ENCODE assay signal across 1 cellular context in the genomic region with DNA sequence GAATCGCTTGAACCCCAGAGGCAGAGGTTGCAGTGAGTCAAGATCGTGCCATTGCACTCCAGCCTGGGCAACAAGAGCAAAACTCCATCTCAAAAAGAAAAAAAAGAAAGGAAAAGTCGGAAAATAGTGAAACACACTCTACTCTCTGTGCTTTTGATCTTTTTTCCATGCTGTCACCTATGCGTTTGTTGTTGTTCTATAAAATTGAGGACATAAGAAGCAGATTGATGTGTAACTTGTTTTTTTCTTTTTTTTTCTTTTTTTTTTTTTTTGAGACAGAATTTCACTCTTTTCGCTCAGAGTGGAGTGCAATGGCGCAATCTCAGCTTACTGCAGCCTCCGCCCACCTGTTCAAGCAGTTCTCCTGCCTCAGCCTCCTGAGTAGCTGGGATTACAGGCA.
TF ChIP-seq lines count a peak whose summit lies in the region.

No MANE protein-coding gene starts in this region.

TF ChIP-seq in HEK293, 187 proteins besides CTCF, POLR2A, EP300 and RAD21:
- TF ChIP-seq ZNF362 (tag by site-specific recombination; IDR thresholded peaks at IDR 0.05): peak; percentile 59; the same call in 1 of the 2 replicates
- peak; percentile 66 for TF ChIP-seq PRDM1 (tag by site-specific recombination; IDR thresholded peaks at IDR 0.05)
TF ChIP-seq in HEK293: peak in this region for 2; not testable (repeated sequence) for 185.
